16 cellular contexts compared by ENCODE assay signal in the genomic region with DNA sequence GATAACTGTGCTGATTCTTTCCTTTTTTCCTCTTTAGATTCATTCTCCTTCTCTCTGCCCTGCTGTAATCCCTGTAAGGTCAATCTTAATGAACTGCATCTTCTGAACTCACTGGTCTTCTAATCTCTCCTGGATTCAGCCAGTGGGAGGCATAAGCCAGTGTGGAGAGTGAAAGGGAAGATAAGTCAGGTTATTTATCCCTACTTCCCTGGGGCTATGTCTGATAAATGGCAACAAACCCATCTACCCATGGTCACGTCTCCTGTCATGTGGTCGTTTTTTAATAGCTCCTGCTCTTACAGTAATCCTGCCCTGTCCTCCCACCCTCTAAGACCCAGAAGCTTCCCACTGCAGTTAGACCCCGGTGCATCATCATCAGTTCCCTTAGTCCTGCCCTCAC.
DNase-seq lines count a peak whose midpoint lies in the region; ATAC-seq and TF ChIP-seq lines count a peak whose summit lies in the region.
"Had no signal": no experiment of that assay in that cellular context is flagged by ENCODE, and none has a peak within 500 bp of the region (broad histone marks: within the 10 kb centered on the region; RNA-seq: fewer than 3 reads in every experiment).

No MANE protein-coding gene starts in this region.

- CTCF ChIA-PET in IMR-90 (lab: Yijun Ruan, JAX), result no interaction called here
- CTCF ChIA-PET in activated CD4-positive, alpha-beta T cell treated with anti-CD3 and anti-CD28 coated beads, Interleukin-2, amount 10 ng/mL, durations not matched to agents 7 days and 5 days (lab: Charles Lee), result no interaction called here

- H3K9me3 ChIP-seq in IMR-90 (ENCODE audit: control insufficient read depth, insufficient read depth, low read length) (no peaks in the 10 kb centered on the region), endodermal cell (ENCODE audit: control insufficient read depth, low read length) (no peaks in the 10 kb centered on the region)
- H3K9me3 ChIP-seq: BLaER1, Caco-2 had no signal

- H3K9me3 Mint-ChIP-seq in endodermal cell, result no peaks in the 10 kb centered on the region
- H3K9me3 Mint-ChIP-seq in activated CD4-positive, alpha-beta T cell treated with anti-CD3 and anti-CD28 coated beads, Interleukin-2, amount 10 ng/mL, durations not matched to agents 7 days and 5 days, result no peaks in the 10 kb centered on the region
- H3K9me3 Mint-ChIP-seq: CD8-positive, alpha-beta T cell; H9 had no signal

- POLR2A ChIA-PET in IMR-90 (lab: Charles Lee; ENCODE audit: unreplicated experiment), result no interaction called here
- POLR2A ChIA-PET in activated CD4-positive, alpha-beta T cell treated with anti-CD3 and anti-CD28 coated beads, Interleukin-2, amount 10 ng/mL, durations not matched to agents 7 days and 5 days (lab: Charles Lee), result no interaction called here

- no peaks in the 10 kb centered on the region for H3K36me3 Mint-ChIP-seq in endodermal cell (ENCODE audit: low read depth)
- H3K36me3 Mint-ChIP-seq in activated CD4-positive, alpha-beta T cell treated with anti-CD3 and anti-CD28 coated beads, Interleukin-2, amount 10 ng/mL, durations not matched to agents 7 days and 5 days (ENCODE audit: low read depth), result no peaks in the 10 kb centered on the region
- H3K36me3 Mint-ChIP-seq: CD4-positive, CD25-positive, alpha-beta regulatory T cell; CD8-positive, alpha-beta T cell had no signal

- DNase-seq in IMR-90 (no peak), SK-MEL-5 (ENCODE audit: low read depth, low spot score) (peak; percentile 59), endodermal cell (peak; percentile 43), NCI-H2081 (lab: John Stamatoyannopoulos, UW) (no peak)
- DNase-seq in activated CD4-positive, alpha-beta T cell treated with anti-CD3 and anti-CD28 coated beads, Interleukin-2, amount 10 ng/mL, durations not matched to agents 7 days and 5 days, result no peak
- DNase-seq: Caco-2; CD4-positive, CD25-positive, alpha-beta regulatory T cell; CD8-positive, alpha-beta T cell; DMS153; DND-41; GM23248; H9 had no signal

- H3K14ac ChIP-seq in IMR-90 (replicated peaks; ENCODE audit: low read depth, low read length), result no peak overlapping the region

- H3K27ac Mint-ChIP-seq in endodermal cell, result no peak overlapping the region
- H3K27ac Mint-ChIP-seq in activated CD4-positive, alpha-beta T cell treated with anti-CD3 and anti-CD28 coated beads, Interleukin-2, amount 10 ng/mL, durations not matched to agents 7 days and 5 days, result no peak overlapping the region
- H3K27ac Mint-ChIP-seq: CD4-positive, CD25-positive, alpha-beta regulatory T cell; CD8-positive, alpha-beta T cell; H9 had no signal

- H3K9me1 ChIP-seq in IMR-90 (ENCODE audit: insufficient read depth, low read length), result 0 out of 2 replicates have a peak, but pooled peaks cover 3% of the 10 kb centered on the region

- ATAC-seq in IMR-90 (ENCODE audit: low read depth) (no peak), GM19452 (IDR thresholded peaks at IDR 0.05; ENCODE audit: unreplicated experiment) (no peak)
- ATAC-seq: CD8-positive, alpha-beta T cell; HCT116 had no signal

- dilution Hi-C loops in IMR-90 (cut with HindIII; ENCODE audit: low sequenced_read_pairs, unreplicated experiment), result no loop called here

- no peak overlapping the region for H3K4me2 ChIP-seq in IMR-90 (ENCODE audit: low read depth, low read length)
- H3K4me2 ChIP-seq: BLaER1 had no signal

- no peaks in the 10 kb centered on the region for H3K27me3 Mint-ChIP-seq in endodermal cell (ENCODE audit: insufficient read depth)
- no peaks in the 10 kb centered on the region for H3K27me3 Mint-ChIP-seq in activated CD4-positive, alpha-beta T cell treated with anti-CD3 and anti-CD28 coated beads, Interleukin-2, amount 10 ng/mL, durations not matched to agents 7 days and 5 days
- H3K27me3 Mint-ChIP-seq: CD4-positive, CD25-positive, alpha-beta regulatory T cell had no signal

- no peak overlapping the region for H3K23ac ChIP-seq in IMR-90 (ENCODE audit: low read depth, low read length)

- no peak overlapping the region for H2BK5ac ChIP-seq in IMR-90 (ENCODE audit: low read depth, low read length, poor library complexity, severe bottlenecking)

- no peak overlapping the region for H3K4me3 Mint-ChIP-seq in endodermal cell
- no peak overlapping the region for H3K4me3 Mint-ChIP-seq in activated CD4-positive, alpha-beta T cell treated with anti-CD3 and anti-CD28 coated beads, Interleukin-2, amount 10 ng/mL, durations not matched to agents 7 days and 5 days
- H3K4me3 Mint-ChIP-seq: CD4-positive, CD25-positive, alpha-beta regulatory T cell; CD8-positive, alpha-beta T cell; H9 had no signal

- H2BK15ac ChIP-seq in IMR-90 (ENCODE audit: low read depth, low read length), result no peak overlapping the region

- TF ChIP-seq RAD21 in IMR-90 (IDR thresholded peaks at IDR 0.05; ENCODE audit: low read length), result no peak

- H3K4me3 ChIP-seq in IMR-90 (ENCODE audit: insufficient read depth, low read depth, low read length), result no peak overlapping the region
- no peak overlapping the region for H3K4me3 ChIP-seq in endodermal cell (ENCODE audit: low read length)
- H3K4me3 ChIP-seq: BLaER1, GM23248 had no signal

- no peak overlapping the region for H2BK120ac ChIP-seq in IMR-90 (ENCODE audit: low read depth, low read length)

- in situ Hi-C loops in IMR-90 (cut with MboI; ENCODE audit: low sequenced_read_pairs) (no loop called here), SK-MEL-5 (cut with HindIII; ENCODE audit: low pct_unique_long_range_greater_than_20kb, low sequenced_read_pairs) (no loop called here)

- H4K20me1 ChIP-seq in IMR-90 (ENCODE audit: insufficient read depth, low read length), result no peaks in the 10 kb centered on the region
- H4K20me1 ChIP-seq: BLaER1 had no signal

- BruUV-seq in IMR-90 (replicated peaks; lab: Mats Ljungman, UMichigan), result no TSS peak

- H3K4me1 ChIP-seq in IMR-90 (ENCODE audit: control insufficient read depth, insufficient read depth, low read length) (no peaks in the 10 kb centered on the region), endodermal cell (ENCODE audit: control insufficient read depth, insufficient read depth, low read length) (no peaks in the 10 kb centered on the region)
- H3K4me1 ChIP-seq: BLaER1, Caco-2 had no signal

- H4K91ac ChIP-seq in IMR-90 (ENCODE audit: insufficient read depth, low read depth, low read length), result no peak overlapping the region

- H2BK20ac ChIP-seq in IMR-90 (ENCODE audit: low read depth, low read length), result no peak overlapping the region

- H3K18ac ChIP-seq in IMR-90 (ENCODE audit: low read depth, low read length), result no peak overlapping the region

- H3K27me3 ChIP-seq in IMR-90 (ENCODE audit: control insufficient read depth, insufficient read depth, low read length) (no peaks in the 10 kb centered on the region), endodermal cell (ENCODE audit: control insufficient read depth, insufficient read depth, low read length, poor library complexity, severe bottlenecking) (peaks cover 8% of the 10 kb centered on the region)
- H3K27me3 ChIP-seq: BLaER1 had no signal

- no CpG with 5 or more reads among the region's 3 CpGs for WGBS in IMR-90 (ENCODE audit: extremely low coverage in 2 of 2, insufficient read length in 1 of 2), 2 experiments
- WGBS in endodermal cell (ENCODE audit: insufficient coverage in 1 of 2, insufficient read length in 1 of 2), 2 experiments, result 74 to 80% methylated on average over 1 to 3 of the region's 3 CpGs

- H2AK5ac ChIP-seq in IMR-90 (ENCODE audit: low read depth, low read length), result no peak overlapping the region

- H2AK9ac ChIP-seq in IMR-90 (replicated peaks; ENCODE audit: low read depth, low read length, poor library complexity), result no peak overlapping the region

- intact Hi-C loops in IMR-90 (cut with micrococcal nuclease), result no loop called here

- H3K56ac ChIP-seq in IMR-90 (ENCODE audit: extremely low read depth, insufficient read depth, low read length), result no peak overlapping the region

- peaks cover 4% of the 10 kb centered on the region for H3K4me1 Mint-ChIP-seq in endodermal cell
- no peaks in the 10 kb centered on the region for H3K4me1 Mint-ChIP-seq in activated CD4-positive, alpha-beta T cell treated with anti-CD3 and anti-CD28 coated beads, Interleukin-2, amount 10 ng/mL, durations not matched to agents 7 days and 5 days
- H3K4me1 Mint-ChIP-seq: CD4-positive, CD25-positive, alpha-beta regulatory T cell had no signal

- H3K36me3 ChIP-seq in IMR-90 (ENCODE audit: control insufficient read depth, insufficient read depth, low read length), result no peaks in the 10 kb centered on the region
- H3K36me3 ChIP-seq in endodermal cell (ENCODE audit: control insufficient read depth, insufficient read depth, low read length), result no peaks in the 10 kb centered on the region
- H3K36me3 ChIP-seq: BLaER1 had no signal

- no peak overlapping the region for H4K5ac ChIP-seq in IMR-90 (ENCODE audit: low read depth, low read length)

- TF ChIP-seq CTCF in IMR-90 (conservative IDR thresholded peaks at IDR 0.05; ENCODE audit: low read depth, low read length) (no peak), endodermal cell (conservative IDR thresholded peaks at IDR 0.05) (no peak)

- no peak overlapping the region for H3K4ac ChIP-seq in IMR-90 (ENCODE audit: low read depth, low read length)

- H3K9ac ChIP-seq in IMR-90 (ENCODE audit: low read depth, low read length) (no peak overlapping the region), endodermal cell (ENCODE audit: extremely low read depth, low read length, poor library complexity, severe bottlenecking) (no peak overlapping the region)
- H3K9ac ChIP-seq: BLaER1, GM23248 had no signal

- H4K8ac ChIP-seq in IMR-90 (ENCODE audit: low read depth in 2 of 2, low read length in 2 of 2), result 0 out of 4 replicates have a peak overlapping the region, but pooled peaks of 1 of the 2 experiments have one; percentile 33

- TF ChIP-seq POLR2A in IMR-90 (IDR thresholded peaks at IDR 0.05; ENCODE audit: low read depth, low read length), result no peak

- H3K27ac ChIP-seq in IMR-90 (ENCODE audit: insufficient read depth, low read length) (no peak overlapping the region), endodermal cell (ENCODE audit: low read depth, low read length) (no peak overlapping the region)
- H3K27ac ChIP-seq: BLaER1, C4-2B, GM23248 had no signal

- no peaks in the 10 kb centered on the region for H3K79me1 ChIP-seq in IMR-90 (ENCODE audit: low read depth in 1 of 2, low read length in 2 of 2)

- H2AFZ ChIP-seq in IMR-90 (replicated peaks; ENCODE audit: low read length, poor library complexity), result peak overlapping the region; percentile 70
- H2AFZ ChIP-seq: GM23248 had no signal

TF ChIP-seq in IMR-90, 13 proteins besides CTCF, POLR2A, EP300 and RAD21 (continues in another document):
- TF ChIP-seq, protein P1, sequence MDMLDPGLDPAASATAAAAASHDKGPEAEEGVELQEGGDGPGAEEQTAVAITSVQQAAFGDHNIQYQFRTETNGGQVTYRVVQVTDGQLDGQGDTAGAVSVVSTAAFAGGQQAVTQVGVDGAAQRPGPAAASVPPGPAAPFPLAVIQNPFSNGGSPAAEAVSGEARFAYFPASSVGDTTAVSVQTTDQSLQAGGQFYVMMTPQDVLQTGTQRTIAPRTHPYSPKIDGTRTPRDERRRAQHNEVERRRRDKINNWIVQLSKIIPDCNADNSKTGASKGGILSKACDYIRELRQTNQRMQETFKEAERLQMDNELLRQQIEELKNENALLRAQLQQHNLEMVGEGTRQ (IDR thresholded peaks at IDR 0.05; ENCODE audit: low read depth, low read length), result no peak
- no peak for TF ChIP-seq SMC3 (IDR thresholded peaks at IDR 0.05; ENCODE audit: low read depth, low read length)
- no peak for TF ChIP-seq MAZ (IDR thresholded peaks at IDR 0.05; ENCODE audit: borderline replicate concordance, low read depth, low read length)
- no peak for TF ChIP-seq RCOR1 (IDR thresholded peaks at IDR 0.05; ENCODE audit: insufficient replicate concordance, low read length)

Comparison
In these comparisons a context has a peak if more than half of its experiments do, and no peak if none do; other contexts are left out.
1. DNase-seq: peak in SK-MEL-5 (single experiment) and endodermal cell (single experiment); none in IMR-90 (single experiment), activated CD4-positive, alpha-beta T cell treated with anti-CD3 and anti-CD28 coated beads, Interleukin-2, amount 10 ng/mL, durations not matched to agents 7 days and 5 days (single experiment) and NCI-H2081 (0 of 2).